23 cellular contexts compared by ENCODE assay signal in the genomic region with DNA sequence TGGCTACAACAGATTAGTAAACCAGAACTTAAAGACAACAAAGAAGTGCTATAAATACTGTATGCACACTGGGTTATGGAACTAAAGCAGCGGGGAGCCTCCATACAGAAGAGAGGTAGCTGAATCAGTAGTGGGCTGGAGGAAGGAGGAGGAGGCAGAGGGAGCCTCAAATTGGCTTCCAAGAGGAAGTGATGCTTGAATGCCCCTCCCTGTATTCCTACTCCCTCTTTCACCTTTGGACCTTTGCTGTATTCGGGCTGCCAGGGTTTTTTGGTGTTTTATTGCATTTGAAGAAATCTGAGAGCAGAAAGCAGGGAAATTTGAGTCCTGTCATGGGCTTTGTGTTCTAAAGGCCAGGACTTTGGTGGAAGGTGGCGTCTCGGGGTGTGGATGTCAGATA.
"Had no signal": no experiment of that assay in that cellular context is flagged by ENCODE, and none has a peak within 500 bp of the region (broad histone marks: within the 10 kb centered on the region; RNA-seq: fewer than 3 reads in every experiment).

No MANE protein-coding gene starts in this region.

- DNase-seq: dermis blood vessel endothelial cell; esophagus squamous epithelium; foreskin fibroblast; glutamatergic neuron; immature natural killer cell; left cardiac atrium; mesendoderm; natural killer cell; nucleus accumbens; pancreas; retina; right lobe of liver; spleen; stimulated activated CD4-positive, alpha-beta T cell treated with anti-CD3 and anti-CD28 coated beads, Interleukin-15, amount 100 ng/mL, for 24 hours; stimulated activated CD4-positive, alpha-beta T cell treated with anti-CD3 and anti-CD28 coated beads, Interleukin-1b, Interleukin-23, amount 100 ng/mL, for 48 hours; stimulated activated CD4-positive, alpha-beta T cell treated with anti-CD3 and anti-CD28 coated beads, Interleukin-4, amount 100 ng/mL, for 24 hours; stimulated activated naive CD8-positive, alpha-beta T cell treated with anti-CD3 and anti-CD28 coated beads, Interleukin-15, amount 100 ng/mL, for 72 hours; testis had no signal

- H2AFZ ChIP-seq: neural progenitor cell had no signal

- H3K4me2 ChIP-seq: neural progenitor cell had no signal

- H3K27me3 ChIP-seq: esophagus squamous epithelium, neural progenitor cell, pancreas, right lobe of liver, testis, tibial nerve had no signal

- H3K4me3 ChIP-seq: esophagus squamous epithelium, gastroesophageal sphincter, neural progenitor cell, pancreas, prostate gland, right lobe of liver, spleen, testis, tibial nerve had no signal

- ATAC-seq: gastroesophageal sphincter; left cardiac atrium; natural killer cell; pancreas; right lobe of liver; stimulated activated memory B cell treated with anti-CD40 and anti-IgM and Interleukin-4, amounts not matched to agents 10 μg/mL and 1 μg/mL and 100 μg/mL, for 72 hours; stimulated activated naive CD8-positive, alpha-beta T cell treated with anti-CD3 and anti-CD28 coated beads, Interleukin-15, amount 100 ng/mL, for 72 hours had no signal

- H3K27ac ChIP-seq: esophagus squamous epithelium, gastroesophageal sphincter, neural progenitor cell, pancreas, prostate gland, right lobe of liver, spleen, testis, tibial nerve had no signal

- H3K9me3 ChIP-seq: esophagus squamous epithelium, gastroesophageal sphincter, pancreas, prostate gland, right lobe of liver, spleen, testis, tibial nerve had no signal

- H3K4me1 ChIP-seq: esophagus squamous epithelium, gastroesophageal sphincter, neural progenitor cell, pancreas, prostate gland, right lobe of liver, spleen, testis, tibial nerve had no signal

- H3K36me3 ChIP-seq: esophagus squamous epithelium, gastroesophageal sphincter, neural progenitor cell, pancreas, prostate gland, right lobe of liver, spleen, tibial nerve had no signal
